26 cellular contexts compared by ENCODE assay signal in genomic region chr15:86538141-86538540, GRCh38.
"Had no signal": no experiment of that assay in that cellular context is flagged by ENCODE, and none has a peak within 500 bp of the region (broad histone marks: within the 10 kb centered on the region; RNA-seq: fewer than 3 reads in every experiment).

No MANE protein-coding gene starts in this region.

- H3K4me3 Mint-ChIP-seq: immature natural killer cell; naive thymus-derived CD4-positive, alpha-beta T cell; natural killer cell treated with Interleukin-12 subunit alpha and Interleukin-12 subunit beta and Interleukin-15 and Interleukin-18, amount 100 ng/mL, for 72 hours; stimulated activated memory B cell treated with anti-CD40 and anti-IgM and Interleukin-4, amounts not matched to agents 10 μg/mL and 1 μg/mL and 100 μg/mL, for 72 hours; stimulated activated naive CD8-positive, alpha-beta T cell treated with anti-CD3 and anti-CD28 coated beads, Interleukin-15, amount 100 ng/mL, for 72 hours; type B pancreatic cell had no signal

- H3K36me3 ChIP-seq: left lung, lower lobe of right lung, ovary, right atrium auricular region, right lobe of liver, tibial nerve, uterus had no signal

- ATAC-seq: left colon; left lung; lower lobe of right lung; mucosa of descending colon; naive thymus-derived CD4-positive, alpha-beta T cell; natural killer cell treated with Interleukin-12 subunit alpha and Interleukin-12 subunit beta and Interleukin-15 and Interleukin-18, amount 100 ng/mL, for 72 hours; right lobe of liver; stimulated activated memory B cell treated with anti-CD40 and anti-IgM and Interleukin-4, amounts not matched to agents 10 μg/mL and 1 μg/mL and 100 μg/mL, for 72 hours; stimulated activated naive CD8-positive, alpha-beta T cell treated with anti-CD3 and anti-CD28 coated beads, Interleukin-15, amount 100 ng/mL, for 72 hours had no signal

- H3K27ac ChIP-seq: left lung, lower lobe of right lung, ovary, right atrium auricular region, right lobe of liver, tibial nerve, uterus had no signal

- H3K27me3 ChIP-seq: left lung, ovary, right atrium auricular region, right lobe of liver, tibial nerve, uterus had no signal

- H3K4me3 ChIP-seq: left lung, lower lobe of right lung, mucosa of descending colon, ovary, right atrium auricular region, right lobe of liver, smooth muscle cell, tibial nerve, uterus had no signal

- DNase-seq: immature natural killer cell; kidney; left colon; left lung; lower lobe of right lung; midbrain; mucosa of descending colon; naive thymus-derived CD4-positive, alpha-beta T cell; ovary; right lobe of liver; stimulated activated CD4-positive, alpha-beta T cell treated with anti-CD3 and anti-CD28 coated beads, Interleukin-1b, Interleukin-23, amount 100 ng/mL, for 48 hours; stimulated activated CD4-positive, alpha-beta T cell treated with anti-CD3 and anti-CD28 coated beads, Interleukin-2, amount 100 ng/mL, for 48 hours; stimulated activated CD4-positive, alpha-beta T cell treated with anti-CD3 and anti-CD28 coated beads, Interleukin-4, amount 100 ng/mL, for 4 hours; stimulated activated CD8-positive, alpha-beta memory T cell treated with anti-CD3 and anti-CD28 coated beads, Interleukin-4, amount 100 ng/mL, for 48 hours; stimulated activated naive CD4-positive, alpha-beta T cell treated with Interleukin-2 at 50 U/mL for 16 hours; stimulated activated naive CD8-positive, alpha-beta T cell treated with anti-CD3 and anti-CD28 coated beads, Interleukin-15, amount 100 ng/mL, for 72 hours; substantia nigra; uterus had no signal

- FAIRE-seq: islet of Langerhans, kidney had no signal

- H3K4me1 Mint-ChIP-seq: immature natural killer cell; stimulated activated memory B cell treated with anti-CD40 and anti-IgM and Interleukin-4, amounts not matched to agents 10 μg/mL and 1 μg/mL and 100 μg/mL, for 72 hours; stimulated activated naive CD8-positive, alpha-beta T cell treated with anti-CD3 and anti-CD28 coated beads, Interleukin-15, amount 100 ng/mL, for 72 hours had no signal

- H3K4me2 ChIP-seq: smooth muscle cell had no signal

- H3K27ac Mint-ChIP-seq: immature natural killer cell; naive thymus-derived CD4-positive, alpha-beta T cell; natural killer cell treated with Interleukin-12 subunit alpha and Interleukin-12 subunit beta and Interleukin-15 and Interleukin-18, amount 100 ng/mL, for 72 hours; progenitor cell of endocrine pancreas; stimulated activated memory B cell treated with anti-CD40 and anti-IgM and Interleukin-4, amounts not matched to agents 10 μg/mL and 1 μg/mL and 100 μg/mL, for 72 hours; stimulated activated naive CD8-positive, alpha-beta T cell treated with anti-CD3 and anti-CD28 coated beads, Interleukin-15, amount 100 ng/mL, for 72 hours; type B pancreatic cell had no signal

- H3K9me3 ChIP-seq: left lung, lower lobe of right lung, mucosa of descending colon, ovary, right atrium auricular region, right lobe of liver, tibial nerve, uterus had no signal

- H3K9me3 Mint-ChIP-seq: natural killer cell treated with Interleukin-12 subunit alpha and Interleukin-12 subunit beta and Interleukin-15 and Interleukin-18, amount 100 ng/mL, for 72 hours; stimulated activated memory B cell treated with anti-CD40 and anti-IgM and Interleukin-4, amounts not matched to agents 10 μg/mL and 1 μg/mL and 100 μg/mL, for 72 hours; stimulated activated naive CD8-positive, alpha-beta T cell treated with anti-CD3 and anti-CD28 coated beads, Interleukin-15, amount 100 ng/mL, for 72 hours; type B pancreatic cell had no signal

- H3K4me1 ChIP-seq: left lung, lower lobe of right lung, right atrium auricular region, right lobe of liver, tibial nerve, uterus had no signal

- H3K36me3 Mint-ChIP-seq: immature natural killer cell; naive thymus-derived CD4-positive, alpha-beta T cell; natural killer cell treated with Interleukin-12 subunit alpha and Interleukin-12 subunit beta and Interleukin-15 and Interleukin-18, amount 100 ng/mL, for 72 hours; stimulated activated memory B cell treated with anti-CD40 and anti-IgM and Interleukin-4, amounts not matched to agents 10 μg/mL and 1 μg/mL and 100 μg/mL, for 72 hours; type B pancreatic cell had no signal

- H3K27me3 Mint-ChIP-seq: naive thymus-derived CD4-positive, alpha-beta T cell; natural killer cell treated with Interleukin-12 subunit alpha and Interleukin-12 subunit beta and Interleukin-15 and Interleukin-18, amount 100 ng/mL, for 72 hours; progenitor cell of endocrine pancreas; stimulated activated memory B cell treated with anti-CD40 and anti-IgM and Interleukin-4, amounts not matched to agents 10 μg/mL and 1 μg/mL and 100 μg/mL, for 72 hours; stimulated activated naive CD8-positive, alpha-beta T cell treated with anti-CD3 and anti-CD28 coated beads, Interleukin-15, amount 100 ng/mL, for 72 hours had no signal
